1 cellular context compared by ENCODE assay signal in the genomic region with DNA sequence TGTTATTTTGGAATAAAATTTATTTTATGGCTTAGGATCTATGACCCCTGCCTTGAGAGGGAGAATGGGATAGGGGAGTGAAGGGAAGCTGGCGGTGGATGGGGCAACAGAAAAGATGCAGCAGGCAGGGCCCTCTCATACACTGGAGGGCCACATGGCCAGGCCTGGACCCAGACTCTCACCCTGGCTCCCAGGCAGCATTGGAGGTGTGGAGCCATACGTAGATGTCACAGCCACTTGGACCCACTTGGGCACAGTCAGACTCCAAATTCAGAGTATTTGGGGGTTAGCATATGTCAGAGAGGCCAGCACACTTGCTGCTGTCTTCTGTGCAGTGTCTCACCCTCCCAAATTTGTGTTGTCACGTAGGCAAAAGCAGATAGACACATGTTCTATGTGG.
TF ChIP-seq lines count a peak whose summit lies in the region.

No MANE protein-coding gene starts in this region.

TF ChIP-seq in GM12878, 131 proteins besides CTCF, POLR2A, EP300 and RAD21:
- no peak for TF ChIP-seq SUPT20H (IDR thresholded peaks at IDR 0.05; ENCODE audit: borderline replicate concordance, control insufficient read depth, low read depth, low read length)
- no peak for TF ChIP-seq MEF2B (IDR thresholded peaks at IDR 0.05; ENCODE audit: partially characterized antibody, poor library complexity, severe bottlenecking)
- TF ChIP-seq, protein P1, sequence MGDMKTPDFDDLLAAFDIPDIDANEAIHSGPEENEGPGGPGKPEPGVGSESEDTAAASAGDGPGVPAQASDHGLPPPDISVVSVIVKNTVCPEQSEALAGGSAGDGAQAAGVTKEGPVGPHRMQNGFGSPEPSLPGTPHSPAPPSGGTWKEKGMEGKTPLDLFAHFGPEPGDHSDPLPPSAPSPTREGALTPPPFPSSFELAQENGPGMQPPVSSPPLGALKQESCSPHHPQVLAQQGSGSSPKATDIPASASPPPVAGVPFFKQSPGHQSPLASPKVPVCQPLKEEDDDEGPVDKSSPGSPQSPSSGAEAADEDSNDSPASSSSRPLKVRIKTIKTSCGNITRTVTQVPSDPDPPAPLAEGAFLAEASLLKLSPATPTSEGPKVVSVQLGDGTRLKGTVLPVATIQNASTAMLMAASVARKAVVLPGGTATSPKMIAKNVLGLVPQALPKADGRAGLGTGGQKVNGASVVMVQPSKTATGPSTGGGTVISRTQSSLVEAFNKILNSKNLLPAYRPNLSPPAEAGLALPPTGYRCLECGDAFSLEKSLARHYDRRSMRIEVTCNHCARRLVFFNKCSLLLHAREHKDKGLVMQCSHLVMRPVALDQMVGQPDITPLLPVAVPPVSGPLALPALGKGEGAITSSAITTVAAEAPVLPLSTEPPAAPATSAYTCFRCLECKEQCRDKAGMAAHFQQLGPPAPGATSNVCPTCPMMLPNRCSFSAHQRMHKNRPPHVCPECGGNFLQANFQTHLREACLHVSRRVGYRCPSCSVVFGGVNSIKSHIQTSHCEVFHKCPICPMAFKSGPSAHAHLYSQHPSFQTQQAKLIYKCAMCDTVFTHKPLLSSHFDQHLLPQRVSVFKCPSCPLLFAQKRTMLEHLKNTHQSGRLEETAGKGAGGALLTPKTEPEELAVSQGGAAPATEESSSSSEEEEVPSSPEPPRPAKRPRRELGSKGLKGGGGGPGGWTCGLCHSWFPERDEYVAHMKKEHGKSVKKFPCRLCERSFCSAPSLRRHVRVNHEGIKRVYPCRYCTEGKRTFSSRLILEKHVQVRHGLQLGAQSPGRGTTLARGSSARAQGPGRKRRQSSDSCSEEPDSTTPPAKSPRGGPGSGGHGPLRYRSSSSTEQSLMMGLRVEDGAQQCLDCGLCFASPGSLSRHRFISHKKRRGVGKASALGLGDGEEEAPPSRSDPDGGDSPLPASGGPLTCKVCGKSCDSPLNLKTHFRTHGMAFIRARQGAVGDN (IDR thresholded peaks at IDR 0.05): no peak
- TF ChIP-seq RFX5 (IDR thresholded peaks at IDR 0.05; ENCODE audit: low read depth, low read length): no peak
- TF ChIP-seq HDAC6 (IDR thresholded peaks at IDR 0.05; ENCODE audit: unreplicated experiment): no peak
- no peak for TF ChIP-seq TCF12 (IDR thresholded peaks at IDR 0.05; ENCODE audit: low read depth, low read length)
- no peak for TF ChIP-seq SMAD5 (IDR thresholded peaks at IDR 0.05; ENCODE audit: low read depth)
- TF ChIP-seq, protein P2, sequence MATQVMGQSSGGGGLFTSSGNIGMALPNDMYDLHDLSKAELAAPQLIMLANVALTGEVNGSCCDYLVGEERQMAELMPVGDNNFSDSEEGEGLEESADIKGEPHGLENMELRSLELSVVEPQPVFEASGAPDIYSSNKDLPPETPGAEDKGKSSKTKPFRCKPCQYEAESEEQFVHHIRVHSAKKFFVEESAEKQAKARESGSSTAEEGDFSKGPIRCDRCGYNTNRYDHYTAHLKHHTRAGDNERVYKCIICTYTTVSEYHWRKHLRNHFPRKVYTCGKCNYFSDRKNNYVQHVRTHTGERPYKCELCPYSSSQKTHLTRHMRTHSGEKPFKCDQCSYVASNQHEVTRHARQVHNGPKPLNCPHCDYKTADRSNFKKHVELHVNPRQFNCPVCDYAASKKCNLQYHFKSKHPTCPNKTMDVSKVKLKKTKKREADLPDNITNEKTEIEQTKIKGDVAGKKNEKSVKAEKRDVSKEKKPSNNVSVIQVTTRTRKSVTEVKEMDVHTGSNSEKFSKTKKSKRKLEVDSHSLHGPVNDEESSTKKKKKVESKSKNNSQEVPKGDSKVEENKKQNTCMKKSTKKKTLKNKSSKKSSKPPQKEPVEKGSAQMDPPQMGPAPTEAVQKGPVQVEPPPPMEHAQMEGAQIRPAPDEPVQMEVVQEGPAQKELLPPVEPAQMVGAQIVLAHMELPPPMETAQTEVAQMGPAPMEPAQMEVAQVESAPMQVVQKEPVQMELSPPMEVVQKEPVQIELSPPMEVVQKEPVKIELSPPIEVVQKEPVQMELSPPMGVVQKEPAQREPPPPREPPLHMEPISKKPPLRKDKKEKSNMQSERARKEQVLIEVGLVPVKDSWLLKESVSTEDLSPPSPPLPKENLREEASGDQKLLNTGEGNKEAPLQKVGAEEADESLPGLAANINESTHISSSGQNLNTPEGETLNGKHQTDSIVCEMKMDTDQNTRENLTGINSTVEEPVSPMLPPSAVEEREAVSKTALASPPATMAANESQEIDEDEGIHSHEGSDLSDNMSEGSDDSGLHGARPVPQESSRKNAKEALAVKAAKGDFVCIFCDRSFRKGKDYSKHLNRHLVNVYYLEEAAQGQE (IDR thresholded peaks at IDR 0.05; ENCODE audit: low read depth, low read length): no peak
- no peak for TF ChIP-seq CHD2 (IDR thresholded peaks at IDR 0.05; ENCODE audit: borderline replicate concordance, low read depth, low read length)
- TF ChIP-seq SRF (IDR thresholded peaks at IDR 0.05; ENCODE audit: low read depth in 2 of 2, low read length in 2 of 2): no peak
TF ChIP-seq in GM12878: peak in this region for 0.
